ENCODE assay signal across 19 cellular contexts in the genomic region with DNA sequence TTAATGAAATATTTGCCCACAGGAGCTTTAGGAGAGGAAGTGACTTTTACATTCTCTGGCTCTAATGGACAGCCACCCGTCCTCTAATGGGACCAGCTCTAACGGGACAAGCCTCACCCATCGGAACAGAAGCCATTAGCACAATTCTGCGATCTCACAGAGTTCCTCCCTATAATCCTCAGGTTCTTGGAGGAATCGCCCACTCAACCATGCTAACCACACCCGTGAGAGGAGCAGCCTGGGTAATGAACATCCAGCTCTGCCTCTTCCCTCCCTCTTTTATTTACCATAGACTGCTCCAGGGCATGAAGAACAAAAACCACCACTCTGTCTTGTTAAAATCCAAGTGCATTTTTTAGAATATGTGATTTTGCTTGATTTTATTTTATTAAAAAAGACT.
"Had no signal": no experiment of that assay in that cellular context is flagged by ENCODE, and none has a peak within 500 bp of the region (broad histone marks: within the 10 kb centered on the region; RNA-seq: fewer than 3 reads in every experiment).

No MANE protein-coding gene starts in this region.

- H3K27me3 ChIP-seq: foreskin keratinocyte, hepatocyte, left lung, neural progenitor cell, spleen, vagina had no signal

- ATAC-seq: foreskin keratinocyte; left lung; naive thymus-derived CD8-positive, alpha-beta T cell had no signal

- H3K27me3 Mint-ChIP-seq: activated naive CD4-positive, alpha-beta T cell treated with anti-CD3 and anti-CD28 coated beads, Interleukin-2, amount 50 U/mL, for 24 hours; brain; naive thymus-derived CD8-positive, alpha-beta T cell; type B pancreatic cell had no signal

- H3K4me3 Mint-ChIP-seq: activated naive CD4-positive, alpha-beta T cell treated with anti-CD3 and anti-CD28 coated beads, Interleukin-2, amount 50 U/mL, for 24 hours; mesothelial cell of epicardium; naive thymus-derived CD8-positive, alpha-beta T cell; neural progenitor cell; type B pancreatic cell had no signal

- H3K27ac ChIP-seq: foreskin keratinocyte, hepatocyte, left lung, neural progenitor cell, spleen, thoracic aorta, vagina had no signal

- H3K9me3 Mint-ChIP-seq: activated naive CD4-positive, alpha-beta T cell treated with anti-CD3 and anti-CD28 coated beads, Interleukin-2, amount 50 U/mL, for 24 hours; brain; mesothelial cell of epicardium; naive thymus-derived CD8-positive, alpha-beta T cell; neural progenitor cell; type B pancreatic cell had no signal

- H3K27ac Mint-ChIP-seq: activated naive CD4-positive, alpha-beta T cell treated with anti-CD3 and anti-CD28 coated beads, Interleukin-2, amount 50 U/mL, for 24 hours; mesothelial cell of epicardium; neural progenitor cell; type B pancreatic cell had no signal

- DNase-seq: activated effector memory CD4-positive, alpha-beta T cell treated with Interleukin-2 at 50 U/mL for 16 hours; aorta; dermis blood vessel endothelial cell; effector CD8-positive, alpha-beta T cell; foreskin keratinocyte; kidney glomerular epithelial cell; left lung; naive thymus-derived CD8-positive, alpha-beta T cell; stimulated activated CD4-positive, alpha-beta T cell treated with anti-CD3 and anti-CD28 coated beads, Interleukin-4, amount 100 ng/mL, for 1 hour; stimulated activated naive CD4-positive, alpha-beta T cell treated with Interleukin-2 at 50 U/mL for 16 hours had no signal

- H3K9me3 ChIP-seq: left lung, spleen, thoracic aorta, vagina had no signal
